In the genomic region with DNA sequence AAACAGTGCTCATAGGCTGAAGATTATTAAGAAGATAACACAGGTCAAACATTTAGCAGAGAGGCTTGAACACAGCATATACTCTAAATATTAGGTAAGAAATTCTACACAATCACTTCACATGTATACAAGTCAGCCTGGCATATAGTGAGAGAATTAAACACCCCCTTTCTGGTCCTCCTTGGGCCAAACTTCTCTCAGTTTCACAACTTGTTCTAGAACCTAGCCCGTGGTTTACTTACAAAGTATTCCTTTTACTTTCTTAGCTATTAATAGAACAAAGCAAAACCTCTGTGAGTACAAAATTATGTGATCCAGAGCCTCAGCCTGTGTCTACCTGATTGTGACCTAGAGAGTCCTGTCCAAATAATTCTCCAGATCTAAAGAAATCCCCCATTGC, we compare ENCODE assay signal across 12 cellular contexts.
DNase-seq lines count a peak whose midpoint lies in the region; ATAC-seq and TF ChIP-seq lines count a peak whose summit lies in the region.
"Had no signal": no experiment of that assay in that cellular context is flagged by ENCODE, and none has a peak within 500 bp of the region (broad histone marks: within the 10 kb centered on the region; RNA-seq: fewer than 3 reads in every experiment).

No MANE protein-coding gene starts in this region.

- no peaks in the 10 kb centered on the region for H3K27me3 Mint-ChIP-seq in activated CD4-positive, alpha-beta T cell treated with anti-CD3 and anti-CD28 coated beads for 36 hours

- no peak for TF ChIP-seq CTCF in coronary artery (IDR thresholded peaks at IDR 0.05)

- H3K4me3 ChIP-seq in coronary artery: no peak overlapping the region
- H3K4me3 ChIP-seq: hepatocyte had no signal

- no peak overlapping the region for H3K4me3 Mint-ChIP-seq in activated CD4-positive, alpha-beta T cell treated with anti-CD3 and anti-CD28 coated beads for 36 hours
- H3K4me3 Mint-ChIP-seq: stimulated activated naive CD8-positive, alpha-beta T cell treated with anti-CD3 and anti-CD28 coated beads, Interleukin-15, Interleukin-2, amounts not matched to agents 100 ng/mL and 50 ng/mL, for 24 hours had no signal

- ATAC-seq in GM18499 (IDR thresholded peaks at IDR 0.05; ENCODE audit: insufficient read depth, unreplicated experiment) (peak; percentile 59), GM21367 (IDR thresholded peaks at IDR 0.05; ENCODE audit: unreplicated experiment) (peak; percentile 60), HG03066 (IDR thresholded peaks at IDR 0.05; ENCODE audit: low read depth, unreplicated experiment) (peak; percentile 62), Right ventricle myocardium inferior (no peak)
- ATAC-seq in activated CD4-positive, alpha-beta T cell treated with anti-CD3 and anti-CD28 coated beads for 36 hours: no peak

- peak overlapping the region; percentile 45 to 49 for H3K27ac ChIP-seq in coronary artery
- H3K27ac ChIP-seq: hepatocyte had no signal

- CTCF ChIA-PET in activated CD4-positive, alpha-beta T cell treated with anti-CD3 and anti-CD28 coated beads for 36 hours (lab: Charles Lee): no interaction called here

- H3K36me3 Mint-ChIP-seq in activated CD4-positive, alpha-beta T cell treated with anti-CD3 and anti-CD28 coated beads for 36 hours (ENCODE audit: low read depth): no peaks in the 10 kb centered on the region

- DNase-seq in coronary artery (ENCODE audit: low spot score) (no peak), Right ventricle myocardium inferior (ENCODE audit: missing footprints) (no peak), GM03348 (ENCODE audit: low spot score) (no peak), COLO829 (ENCODE audit: low spot score) (no peak)
- DNase-seq in activated CD4-positive, alpha-beta T cell treated with anti-CD3 and anti-CD28 coated beads for 36 hours: no peak
- DNase-seq: activated gamma-delta T cell, NCI-H1417 had no signal

- intact Hi-C loops in Right ventricle myocardium inferior (cut with DNase I): loop anchor here (10.0 kb wide), 1 partner anchor 745 kb away; the partner anchor contains the start of gene IGFBP5
- intact Hi-C loops in activated CD4-positive, alpha-beta T cell treated with anti-CD3 and anti-CD28 coated beads for 36 hours (cut with DNase I, micrococcal nuclease): no loop called here

- POLR2A ChIA-PET in activated CD4-positive, alpha-beta T cell treated with anti-CD3 and anti-CD28 coated beads for 36 hours (lab: Charles Lee): no interaction called here

- H3K9me3 Mint-ChIP-seq in activated CD4-positive, alpha-beta T cell treated with anti-CD3 and anti-CD28 coated beads for 36 hours (ENCODE audit: low read depth): no peaks in the 10 kb centered on the region
- H3K9me3 Mint-ChIP-seq: stimulated activated naive CD8-positive, alpha-beta T cell treated with anti-CD3 and anti-CD28 coated beads, Interleukin-15, Interleukin-2, amounts not matched to agents 100 ng/mL and 50 ng/mL, for 24 hours had no signal

- H3K27ac Mint-ChIP-seq in activated CD4-positive, alpha-beta T cell treated with anti-CD3 and anti-CD28 coated beads for 36 hours: no peak overlapping the region
- H3K27ac Mint-ChIP-seq: stimulated activated naive CD8-positive, alpha-beta T cell treated with anti-CD3 and anti-CD28 coated beads, Interleukin-15, Interleukin-2, amounts not matched to agents 100 ng/mL and 50 ng/mL, for 24 hours had no signal

- H3K4me1 Mint-ChIP-seq in activated CD4-positive, alpha-beta T cell treated with anti-CD3 and anti-CD28 coated beads for 36 hours: peaks cover 6% of the 10 kb centered on the region

Comparison
In these comparisons a context has a peak if more than half of its experiments do, and no peak if none do; other contexts are left out.
1. ATAC-seq: peak in GM18499 (single experiment), GM21367 (single experiment) and HG03066 (single experiment); none in Right ventricle myocardium inferior (single experiment) and activated CD4-positive, alpha-beta T cell treated with anti-CD3 and anti-CD28 coated beads for 36 hours (single experiment).